In the genomic region with DNA sequence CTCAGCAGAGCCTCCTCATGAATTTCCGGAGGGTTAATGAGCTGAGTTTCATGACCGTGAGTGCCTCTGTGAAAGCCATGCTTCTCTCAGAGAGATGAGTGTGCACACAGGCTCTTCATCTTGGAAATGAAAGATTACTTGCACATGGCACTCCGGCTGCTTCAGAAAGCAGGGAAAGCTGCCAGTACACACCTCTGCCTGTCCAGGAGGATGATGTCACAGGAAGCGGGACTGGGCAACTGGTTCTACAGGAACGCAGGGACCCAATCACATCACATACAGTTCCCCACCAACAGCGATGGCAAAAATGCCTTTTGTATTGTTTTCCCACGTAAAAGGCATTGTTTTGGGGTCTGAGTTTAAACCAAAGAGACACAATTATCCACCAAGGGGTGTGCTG, we compare ENCODE assay signal across 21 cellular contexts.
DNase-seq lines count a peak whose midpoint lies in the region; FAIRE-seq and TF ChIP-seq lines count a peak whose summit lies in the region.
"Had no signal": no experiment of that assay in that cellular context is flagged by ENCODE, and none has a peak within 500 bp of the region (broad histone marks: within the 10 kb centered on the region; RNA-seq: fewer than 3 reads in every experiment).

No MANE protein-coding gene starts in this region.

- TF ChIP-seq CTCF in MCF 10A (IDR thresholded peaks at IDR 0.05; ENCODE audit: unreplicated experiment) = no peak
- TF ChIP-seq CTCF in mammary epithelial cell (conservative IDR thresholded peaks at IDR 0.05 in 1 of 2, IDR thresholded peaks at IDR 0.05 in 1 of 2; ENCODE audit: extremely low read depth in 1 of 2, insufficient read depth in 1 of 2, low read depth in 1 of 2, low read length in 2 of 2) = no peak
- no peak for TF ChIP-seq CTCF in LNCaP clone FGC (IDR thresholded peaks at IDR 0.05; ENCODE audit: control insufficient read depth, extremely low read depth, insufficient read depth)
- no peak for TF ChIP-seq CTCF in astrocyte (IDR thresholded peaks at IDR 0.05; ENCODE audit: insufficient read depth, low read depth, low read length)

- 49% methylated on average over 7 of the region's 7 CpGs for WGBS in mammary epithelial cell (ENCODE audit: low coverage, missing lambda C conversion rate)

- H3K27ac Mint-ChIP-seq in MCF 10A (ENCODE audit: low read depth, unreplicated experiment) (no peak overlapping the region), astrocyte (ENCODE audit: unreplicated experiment) (no peak overlapping the region)
- H3K27ac Mint-ChIP-seq: CD4-positive, CD25-positive, alpha-beta regulatory T cell had no signal

- POLR2A ChIA-PET in MCF 10A (lab: Yijun Ruan, JAX) = no interaction called here

- no peak overlapping the region for H3K4me3 ChIP-seq in mammary epithelial cell (replicated peaks in 1 of 3; ENCODE audit: insufficient read depth in 1 of 3, low read depth in 2 of 3, low read length in 3 of 3)
- no peak overlapping the region for H3K4me3 ChIP-seq in LNCaP clone FGC (ENCODE audit: low read depth, low read length)
- H3K4me3 ChIP-seq in astrocyte (ENCODE audit: insufficient read depth, low read depth, low read length) = no peak overlapping the region
- H3K4me3 ChIP-seq: HAP-1 had no signal

- no peak overlapping the region for H3K4me3 Mint-ChIP-seq in MCF 10A (ENCODE audit: unreplicated experiment)
- H3K4me3 Mint-ChIP-seq in astrocyte (ENCODE audit: unreplicated experiment) = no peak overlapping the region
- H3K4me3 Mint-ChIP-seq: CD4-positive, CD25-positive, alpha-beta regulatory T cell had no signal

- H3K79me2 ChIP-seq in mammary epithelial cell (ENCODE audit: insufficient read depth, low read length) = no peaks in the 10 kb centered on the region
- H3K79me2 ChIP-seq in astrocyte (ENCODE audit: insufficient read depth, low read length) = no peaks in the 10 kb centered on the region

- H3K4me2 ChIP-seq in mammary epithelial cell (ENCODE audit: insufficient read depth, low read depth, low read length) = no peak overlapping the region
- no peak overlapping the region for H3K4me2 ChIP-seq in astrocyte (ENCODE audit: low read length)
- H3K4me2 ChIP-seq: SK-N-SH had no signal

- peaks cover 5% of the 10 kb centered on the region for H3K9me3 ChIP-seq in mammary epithelial cell (replicated peaks; ENCODE audit: insufficient read depth, low read length)
- no peaks in the 10 kb centered on the region for H3K9me3 ChIP-seq in astrocyte (ENCODE audit: insufficient read depth, low read depth, low read length)
- H3K9me3 ChIP-seq: HAP-1, SK-N-SH had no signal

- dilution Hi-C loops in mammary epithelial cell (cut with HindIII; ENCODE audit: low sequenced_read_pairs) = no loop called here

- H3K27me3 Mint-ChIP-seq in MCF 10A (ENCODE audit: insufficient read depth, unreplicated experiment) (peaks cover 16% of the 10 kb centered on the region), astrocyte (ENCODE audit: low read depth, unreplicated experiment) (peaks cover 1% of the 10 kb centered on the region)

- BruUV-seq in MCF 10A (replicated peaks; lab: Mats Ljungman, UMichigan) (no TSS peak), mammary epithelial cell (replicated peaks; lab: Mats Ljungman, UMichigan) (no TSS peak)

- H4K20me1 ChIP-seq in mammary epithelial cell (ENCODE audit: insufficient read depth, low read length) (no peaks in the 10 kb centered on the region), astrocyte (ENCODE audit: insufficient read depth, low read length) (no peaks in the 10 kb centered on the region)

- H3K4me1 Mint-ChIP-seq in MCF 10A (ENCODE audit: insufficient read depth, unreplicated experiment) = no peaks in the 10 kb centered on the region
- no peaks in the 10 kb centered on the region for H3K4me1 Mint-ChIP-seq in astrocyte (ENCODE audit: low read depth, unreplicated experiment)
- H3K4me1 Mint-ChIP-seq: CD4-positive, CD25-positive, alpha-beta regulatory T cell had no signal

- H3K36me3 ChIP-seq in mammary epithelial cell (ENCODE audit: insufficient read depth, low read length) = no peaks in the 10 kb centered on the region
- no peaks in the 10 kb centered on the region for H3K36me3 ChIP-seq in astrocyte (ENCODE audit: insufficient read depth, low read length)
- H3K36me3 ChIP-seq: HAP-1 had no signal

- intact Hi-C loops in MCF 10A (cut with micrococcal nuclease) = no loop called here
- intact Hi-C loops in mammary epithelial cell (cut with micrococcal nuclease) = no loop called here

- H3K27me3 ChIP-seq in mammary epithelial cell (ENCODE audit: insufficient read depth, low read length) (no peaks in the 10 kb centered on the region), astrocyte (ENCODE audit: insufficient read depth, low read length) (no peaks in the 10 kb centered on the region)

- no peak overlapping the region for H3K9ac ChIP-seq in mammary epithelial cell (ENCODE audit: insufficient read depth, low read length)
- H3K9ac ChIP-seq in astrocyte (ENCODE audit: low read length) = no peak overlapping the region
- H3K9ac ChIP-seq: SK-N-SH had no signal

- H2AFZ ChIP-seq in mammary epithelial cell (ENCODE audit: low read depth, low read length) (no peak overlapping the region), astrocyte (ENCODE audit: low read depth, low read length) (no peak overlapping the region)

- H3K4me1 ChIP-seq in mammary epithelial cell (ENCODE audit: insufficient read depth, low read length) (no peaks in the 10 kb centered on the region), astrocyte (ENCODE audit: insufficient read depth, low read length) (no peaks in the 10 kb centered on the region)
- H3K4me1 ChIP-seq: HAP-1 had no signal

- in situ Hi-C loops in mammary epithelial cell (cut with MboI; ENCODE audit: low sequenced_read_pairs in 2 of 2) = no loop called here

- DNase-seq in MCF 10A (ENCODE audit: unreplicated experiment) (peak; percentile 21), mammary epithelial cell (no peak), LNCaP clone FGC (ENCODE audit: low read depth) (peak; percentile 10), astrocyte (ENCODE audit: low read depth) (peak; percentile 2), urothelium cell line (ENCODE audit: low spot score) (peak; percentile 39), DMS114 treated with DMSO at 0.1 percent for 48 hours (lab: John Stamatoyannopoulos, UW; ENCODE audit: unreplicated experiment) (no peak), globus pallidus (ENCODE audit: low spot score) (no peak), activated gamma-delta T cell treated with Interleukin-2 at 50 U/mL for 16 hours (no peak)
- DNase-seq: AML-193; CD4-positive, CD25-positive, alpha-beta regulatory T cell; IMR-90; Kasumi-1; MV-4-11; NCI-H1436; NCI-H2029 treated with DMSO at 0.1 percent for 48 hours; NCI-H524; NK-92 treated with Interleukin-12 subunit alpha and Interleukin-12 subunit beta, amount 100 ng/mL, for 24 hours; OCI-M1; Right ventricle myocardium superior; SK-N-SH had no signal

- H3K36me3 Mint-ChIP-seq in MCF 10A (ENCODE audit: insufficient read depth, unreplicated experiment) = no peaks in the 10 kb centered on the region
- no peaks in the 10 kb centered on the region for H3K36me3 Mint-ChIP-seq in astrocyte (ENCODE audit: low read depth, unreplicated experiment)
- H3K36me3 Mint-ChIP-seq: CD4-positive, CD25-positive, alpha-beta regulatory T cell had no signal

- CTCF ChIA-PET in MCF 10A (lab: Yijun Ruan, JAX) (interaction anchor here (0.8 kb wide), 1 partner anchor 53 kb away, joined by 3 read pairs; no protein-coding TSS in a partner anchor), mammary epithelial cell (lab: Charles Lee; ENCODE audit: low non-redundant PET) (no interaction called here)

- H3K9me3 Mint-ChIP-seq in MCF 10A (ENCODE audit: unreplicated experiment) (no peaks in the 10 kb centered on the region), astrocyte (ENCODE audit: unreplicated experiment) (peaks cover 7% of the 10 kb centered on the region)

- FAIRE-seq in astrocyte (lab: Jason Lieb, UNC) = no peak
- peak; percentile 65 for FAIRE-seq in urothelium cell line (lab: Jason Lieb, UNC)

- no peak overlapping the region for H3K27ac ChIP-seq in mammary epithelial cell (ENCODE audit: insufficient read depth, low read depth, low read length)
- no peak overlapping the region for H3K27ac ChIP-seq in astrocyte (ENCODE audit: low read depth, low read length)

Comparison
In these comparisons a context has a peak if more than half of its experiments do, and no peak if none do; other contexts are left out.
1. DNase-seq: peak in MCF 10A (single experiment), LNCaP clone FGC (single experiment), astrocyte (single experiment) and urothelium cell line (single experiment); none in mammary epithelial cell (single experiment), DMS114 treated with DMSO at 0.1 percent for 48 hours (single experiment), globus pallidus (single experiment) and activated gamma-delta T cell treated with Interleukin-2 at 50 U/mL for 16 hours (single experiment).